8 cellular contexts compared by ENCODE assay signal in genomic region chr17:57356722-57357391, GRCh38.
DNase-seq lines count a peak whose midpoint lies in the region; ATAC-seq and TF ChIP-seq lines count a peak whose summit lies in the region.

No MANE protein-coding gene starts in this region.

- no peaks in the 10 kb centered on the region for H3K27me3 ChIP-seq in mucosa of rectum (ENCODE audit: control insufficient read depth in 2 of 2, insufficient read depth in 2 of 2, low read length in 2 of 2)

- CTCF ChIA-PET in activated CD4-positive, alpha-beta T cell treated with anti-CD3 and anti-CD28 coated beads, Interleukin-2, amount 10 ng/mL, durations not matched to agents 7 days and 5 days (lab: Charles Lee): interaction anchor here (0.6 to 1.1 kb wide), 2 partner anchors 47 to 113 kb away, joined by 3 read pairs; no protein-coding TSS in a partner anchor
- CTCF ChIA-PET in WTC11 (lab: Charles Lee): interaction anchor here (0.8 to 2.0 kb wide), 7 partner anchors 35 to 113 kb away, joined by 3 to 18 read pairs (median 3); no protein-coding TSS in a partner anchor

- H3K4me1 ChIP-seq in mucosa of rectum (ENCODE audit: control insufficient read depth in 2 of 2, insufficient read depth in 2 of 2, low read length in 2 of 2): peaks cover 4 to 11% of the 10 kb centered on the region in 2 donors

- H3K27ac Mint-ChIP-seq in activated CD4-positive, alpha-beta T cell treated with anti-CD3 and anti-CD28 coated beads, Interleukin-2, amount 10 ng/mL, durations not matched to agents 7 days and 5 days: peak overlapping the region; percentile 32
- peak overlapping the region; percentile 90 for H3K27ac Mint-ChIP-seq in WTC11

- H3K9ac ChIP-seq in mucosa of rectum (ENCODE audit: low read depth in 1 of 2, low read length in 2 of 2): peak overlapping the region in 1 of 2 donors; percentile 53

- DNase-seq in activated CD4-positive, alpha-beta T cell treated with anti-CD3 and anti-CD28 coated beads, Interleukin-2, amount 10 ng/mL, durations not matched to agents 7 days and 5 days: no peak
- DNase-seq in activated CD4-positive, alpha-beta T cell treated with anti-CD3 and anti-CD28 coated beads, Interleukin-2, amount 50 U/mL, for 1 hour: no peak
- no peak for DNase-seq in WTC11 (ENCODE audit: low spot score)
- DNase-seq in AG08395 (ENCODE audit: low spot score): no peak
- DNase-seq in GDM1 (lab: John Stamatoyannopoulos, UW): no peak
- no peak for DNase-seq in kidney glomerular epithelial cell (lab: John Stamatoyannopoulos, UW)

- peak; percentile 48 for ATAC-seq in HG02981 (IDR thresholded peaks at IDR 0.05; ENCODE audit: unreplicated experiment)
- peak; percentile 65 for ATAC-seq in WTC11

- H3K27me3 Mint-ChIP-seq in activated CD4-positive, alpha-beta T cell treated with anti-CD3 and anti-CD28 coated beads, Interleukin-2, amount 10 ng/mL, durations not matched to agents 7 days and 5 days: no peaks in the 10 kb centered on the region
- no peaks in the 10 kb centered on the region for H3K27me3 Mint-ChIP-seq in WTC11 (ENCODE audit: low read depth)

- peaks cover 47% of the 10 kb centered on the region for H3K4me1 Mint-ChIP-seq in activated CD4-positive, alpha-beta T cell treated with anti-CD3 and anti-CD28 coated beads, Interleukin-2, amount 10 ng/mL, durations not matched to agents 7 days and 5 days
- H3K4me1 Mint-ChIP-seq in WTC11: peaks cover 51% of the 10 kb centered on the region

- no peaks in the 10 kb centered on the region for H3K9me3 ChIP-seq in mucosa of rectum (ENCODE audit: control insufficient read depth in 2 of 2, low read length in 2 of 2)

- peaks cover 10% of the 10 kb centered on the region for H3K36me3 Mint-ChIP-seq in activated CD4-positive, alpha-beta T cell treated with anti-CD3 and anti-CD28 coated beads, Interleukin-2, amount 10 ng/mL, durations not matched to agents 7 days and 5 days (ENCODE audit: low read depth)
- H3K36me3 Mint-ChIP-seq in WTC11: peaks cover 7% of the 10 kb centered on the region; the same call in 1 of the 2 replicates

- peak overlapping the region; percentile 30 for H3K4me3 Mint-ChIP-seq in activated CD4-positive, alpha-beta T cell treated with anti-CD3 and anti-CD28 coated beads, Interleukin-2, amount 10 ng/mL, durations not matched to agents 7 days and 5 days
- H3K4me3 Mint-ChIP-seq in WTC11: no peak overlapping the region

- POLR2A ChIA-PET in activated CD4-positive, alpha-beta T cell treated with anti-CD3 and anti-CD28 coated beads, Interleukin-2, amount 10 ng/mL, durations not matched to agents 7 days and 5 days (lab: Charles Lee): no interaction called here
- POLR2A ChIA-PET in WTC11 (lab: Charles Lee): no interaction called here

- no peak overlapping the region for H3K4me3 ChIP-seq in mucosa of rectum (ENCODE audit: low read length in 2 of 2)

- TF ChIP-seq CTCF in WTC11 (IDR thresholded peaks at IDR 0.05): no peak

- H3K9me3 Mint-ChIP-seq in activated CD4-positive, alpha-beta T cell treated with anti-CD3 and anti-CD28 coated beads, Interleukin-2, amount 10 ng/mL, durations not matched to agents 7 days and 5 days: no peaks in the 10 kb centered on the region
- H3K9me3 Mint-ChIP-seq in WTC11: no peaks in the 10 kb centered on the region

- H3K36me3 ChIP-seq in mucosa of rectum (ENCODE audit: control insufficient read depth in 2 of 2, insufficient read depth in 2 of 2, low read length in 2 of 2): no peaks in the 10 kb centered on the region

- H3K27ac ChIP-seq in mucosa of rectum (ENCODE audit: low read depth in 2 of 2, low read length in 2 of 2): peak overlapping the region; percentile 5 to 80

TF ChIP-seq in WTC11, 78 proteins besides CTCF, POLR2A, EP300 and RAD21:
- TF ChIP-seq ZNF121 (CRISPR knock-in tag; IDR thresholded peaks at IDR 0.05): 0 out of 2 replicates have a peak, but pooled peaks have one; percentile 49
- TF ChIP-seq SOX15 (CRISPR knock-in tag; IDR thresholded peaks at IDR 0.05): no peak
TF ChIP-seq in WTC11: peak in this region for 1.
